26 cellular contexts compared by ENCODE assay signal in genomic region chr7:107090452-107090851, GRCh38. TPM values are rescaled to one million over a fixed set of nuclear protein-coding genes. Genes with fewer than 3 reads are reported as not detected.
DNase-seq lines count a peak whose midpoint lies in the region; ATAC-seq, FAIRE-seq and TF ChIP-seq lines count a peak whose summit lies in the region.
"Had no signal": no experiment of that assay in that cellular context is flagged by ENCODE, and none has a peak within 500 bp of the region (broad histone marks: within the 10 kb centered on the region; RNA-seq: fewer than 3 reads in every experiment).

No MANE protein-coding gene starts in this region.

- H3F3A ChIP-seq in neural cell (ENCODE audit: insufficient read depth, low read length, poor library complexity, severe bottlenecking), result no peaks in the 10 kb centered on the region

- H2AK5ac ChIP-seq in mesenchymal stem cell (ENCODE audit: low read length, severe bottlenecking), result no peak overlapping the region

- H3K18ac ChIP-seq in mesenchymal stem cell (ENCODE audit: low read depth in 1 of 2, low read length in 2 of 2), result no peak overlapping the region

- H2BK120ac ChIP-seq in mesenchymal stem cell (ENCODE audit: low read depth, low read length), result no peak overlapping the region

- in situ Hi-C loops in K562 (cut with MboI), result no loop called here

- H3K27me3 ChIP-seq in K562 (ENCODE audit: control insufficient read depth in 2 of 2, insufficient read depth in 2 of 2, low read length in 2 of 2), result no peaks in the 10 kb centered on the region
- no peaks in the 10 kb centered on the region for H3K27me3 ChIP-seq in neural cell (ENCODE audit: insufficient read depth, low read depth, low read length)
- peaks cover 0 to 5% of the 10 kb centered on the region in 2 experiments for H3K27me3 ChIP-seq in mesenchymal stem cell (ENCODE audit: control insufficient read depth in 1 of 2, insufficient read depth in 1 of 2, low read length in 2 of 2)
- H3K27me3 ChIP-seq in upper lobe of right lung, result no peaks in the 10 kb centered on the region
- H3K27me3 ChIP-seq: heart right ventricle, sigmoid colon, tibial nerve had no signal

- no peak overlapping the region for H3K4me3 ChIP-seq in K562
- H3K4me3 ChIP-seq in neural cell (ENCODE audit: low read length), result peak overlapping the region; percentile 29
- H3K4me3 ChIP-seq in mesenchymal stem cell (ENCODE audit: insufficient read depth in 1 of 2, low read depth in 1 of 2, low read length in 2 of 2), result no peak overlapping the region
- no peak overlapping the region for H3K4me3 ChIP-seq in upper lobe of right lung
- H3K4me3 ChIP-seq: heart right ventricle, pancreas, sigmoid colon, tibial nerve had no signal

- H3K27ac ChIP-seq in K562 (ENCODE audit: extremely low read depth, low read depth, low read length) (no peak overlapping the region), neural cell (ENCODE audit: low read length) (no peak overlapping the region), mesenchymal stem cell (ENCODE audit: low read length, poor library complexity, severe bottlenecking) (no peak overlapping the region), upper lobe of right lung (no peak overlapping the region)
- H3K27ac ChIP-seq: 22Rv1, heart right ventricle, pancreas, sigmoid colon, tibial nerve had no signal

- no peak for TF ChIP-seq EP300 in K562 (IDR thresholded peaks at IDR 0.05; ENCODE audit: low read length)
- TF ChIP-seq EP300 in neural cell (conservative IDR thresholded peaks at IDR 0.05; ENCODE audit: poor library complexity, severe bottlenecking), result no peak

- H3K23ac ChIP-seq in mesenchymal stem cell (ENCODE audit: low read length in 2 of 2), result no peak overlapping the region

- H3K4ac ChIP-seq in mesenchymal stem cell (ENCODE audit: low read depth in 1 of 2, low read length in 2 of 2), result no peak overlapping the region

- H3K9me1 ChIP-seq in K562 (ENCODE audit: control insufficient read depth, insufficient read depth, low read length), result no peaks in the 10 kb centered on the region

- DNase-seq in DMS 273 (lab: John Stamatoyannopoulos, UW; ENCODE audit: unreplicated experiment), result peak; percentile 15
- no peak for DNase-seq in DMS 273 treated with DMSO at 0.1 percent for 48 hours (lab: John Stamatoyannopoulos, UW)
- peak; percentile 84 for DNase-seq in NCI-H146 treated with DMSO at 0.1 percent for 48 hours (lab: John Stamatoyannopoulos, UW; ENCODE audit: unreplicated experiment)
- DNase-seq in K562 (ENCODE audit: extremely low read depth in 1 of 4, low spot score in 3 of 4), result peak in 1 of 4 experiments; percentile 49
- no peak for DNase-seq in mesenchymal stem cell
- DNase-seq in upper lobe of right lung, result no peak
- DNase-seq: activated CD4-positive, CD25-positive, alpha-beta regulatory T cell; activated CD8-positive, alpha-beta T cell treated with anti-CD3 and anti-CD28 coated beads, Interleukin-2, amount 10 ng/mL, durations not matched to agents 7 days and 5 days; activated T-cell treated with anti-CD3 and anti-CD28 coated beads, Interleukin-2, amount 50 U/mL, for 72 hours; GF-D8; H9; heart right ventricle; mammary epithelial cell; naive thymus-derived CD4-positive, alpha-beta T cell; NCI-H187; NCI-H524; pancreas; SIG-M5; sigmoid colon; stimulated activated naive CD4-positive, alpha-beta T cell had no signal

- intact Hi-C loops in K562 (cut with micrococcal nuclease) (no loop called here), upper lobe of right lung (cut with DNase I) (no loop called here)

- no peaks in the 10 kb centered on the region; the same call in 1 of the 3 replicates for H3K36me3 ChIP-seq in K562 (ENCODE audit: control insufficient read depth, insufficient read depth, low read length)
- no peaks in the 10 kb centered on the region for H3K36me3 ChIP-seq in neural cell (ENCODE audit: insufficient read depth, low read length)
- no peaks in the 10 kb centered on the region for H3K36me3 ChIP-seq in mesenchymal stem cell (ENCODE audit: control insufficient read depth in 1 of 2, insufficient read depth in 2 of 2, low read depth in 1 of 2, low read length in 2 of 2)
- H3K36me3 ChIP-seq in upper lobe of right lung, result no peaks in the 10 kb centered on the region
- H3K36me3 ChIP-seq: heart right ventricle, pancreas, sigmoid colon, tibial nerve had no signal

- no peak overlapping the region for H2BK15ac ChIP-seq in mesenchymal stem cell (ENCODE audit: low read depth, poor library complexity, severe bottlenecking)

- H4K20me1 ChIP-seq in K562 (replicated peaks; ENCODE audit: control insufficient read depth, insufficient read depth, low read length) (peaks cover 27% of the 10 kb centered on the region), neural cell (ENCODE audit: insufficient read depth) (peaks cover 7% of the 10 kb centered on the region)

- H2BK5ac ChIP-seq in mesenchymal stem cell (ENCODE audit: low read depth, low read length, poor library complexity, severe bottlenecking), result no peak overlapping the region

- POLR2A ChIA-PET in K562 (lab: Yijun Ruan, JAX), result interaction anchor here (0.6 to 2.1 kb wide), 11 partner anchors 8 to 303 kb away, joined by 3 to 9 read pairs (median 4); no protein-coding TSS in a partner anchor

- no peak for TF ChIP-seq POLR2A in K562 (conservative IDR thresholded peaks at IDR 0.05)

- H3K4me2 ChIP-seq in K562 (ENCODE audit: insufficient read depth, low read length) (peak overlapping the region; percentile 33), neural cell (ENCODE audit: low read length) (no peak overlapping the region), mesenchymal stem cell (ENCODE audit: low read length, poor library complexity, severe bottlenecking) (no peak overlapping the region)

- H3K4me1 ChIP-seq in K562 (replicated peaks in 1 of 2; ENCODE audit: control insufficient read depth in 2 of 2, insufficient read depth in 2 of 2, low read length in 2 of 2), result peaks cover 21 to 38% of the 10 kb centered on the region in 2 experiments
- no peaks in the 10 kb centered on the region for H3K4me1 ChIP-seq in mesenchymal stem cell (ENCODE audit: control insufficient read depth, insufficient read depth, low read depth, low read length)
- no peaks in the 10 kb centered on the region for H3K4me1 ChIP-seq in upper lobe of right lung
- H3K4me1 ChIP-seq: pancreas, sigmoid colon had no signal

- H3K79me2 ChIP-seq in K562 (ENCODE audit: control insufficient read depth, insufficient read depth, low read length), result peaks cover 90% of the 10 kb centered on the region
- peaks cover 9% of the 10 kb centered on the region for H3K79me2 ChIP-seq in neural cell (replicated peaks; ENCODE audit: insufficient read depth, low read length)

- TF ChIP-seq CTCF in K562 (IDR thresholded peaks at IDR 0.05 in 2 of 3, conservative IDR thresholded peaks at IDR 0.05 in 1 of 3; ENCODE audit: insufficient read depth in 2 of 3, low read depth in 1 of 3, low read length in 3 of 3), result no peak
- no peak for TF ChIP-seq CTCF in neural cell (IDR thresholded peaks at IDR 0.05; ENCODE audit: poor library complexity, severe bottlenecking)
- TF ChIP-seq CTCF in upper lobe of right lung (IDR thresholded peaks at IDR 0.05), result no peak

- H4K91ac ChIP-seq in mesenchymal stem cell (ENCODE audit: low read length), result no peak overlapping the region

- no peak overlapping the region for H3K14ac ChIP-seq in mesenchymal stem cell (ENCODE audit: low read length in 2 of 2)

- no peaks in the 10 kb centered on the region for H3K79me1 ChIP-seq in mesenchymal stem cell (replicated peaks; ENCODE audit: low read length, poor library complexity, severe bottlenecking)

- CTCF ChIA-PET in K562 (lab: Yijun Ruan, JAX; ENCODE audit: low intra/inter-chr PET ratio), result no interaction called here

- 4% methylated on average over 2 of the region's 2 CpGs for WGBS in K562 (ENCODE audit: insufficient coverage, low coverage, missing lambda C conversion rate)
- 48% methylated on average over 1 of the region's 2 CpGs for whole genome bisulfite sequencing in mesenchymal stem cell

- H3K9me3 ChIP-seq in K562 (replicated peaks; ENCODE audit: control insufficient read depth, insufficient read depth, low read depth, low read length) (no peaks in the 10 kb centered on the region), neural cell (ENCODE audit: low read length) (no peaks in the 10 kb centered on the region), mesenchymal stem cell (ENCODE audit: control insufficient read depth, low read length) (no peaks in the 10 kb centered on the region), upper lobe of right lung (no peaks in the 10 kb centered on the region)
- H3K9me3 ChIP-seq: heart right ventricle, pancreas, sigmoid colon, tibial nerve had no signal

- no peaks in the 10 kb centered on the region for H3K9me2 ChIP-seq in neural cell (ENCODE audit: insufficient read depth, low read length)

- H2BK12ac ChIP-seq in mesenchymal stem cell (ENCODE audit: low read length in 2 of 2), result no peak overlapping the region

- H3K9ac ChIP-seq in K562 (ENCODE audit: insufficient read depth in 1 of 2, low read depth in 2 of 2, low read length in 2 of 2) (peak overlapping the region in 1 of 2 experiments; percentile 58; a peak in 2 of 4 replicates), neural cell (ENCODE audit: low read length) (no peak overlapping the region), mesenchymal stem cell (ENCODE audit: low read length) (no peak overlapping the region)

- no peak overlapping the region for H4K8ac ChIP-seq in mesenchymal stem cell (ENCODE audit: low read length)

- ATAC-seq in K562 (peak; percentile 70), GM19463 (IDR thresholded peaks at IDR 0.05; ENCODE audit: unreplicated experiment) (no peak), upper lobe of right lung (no peak)
- ATAC-seq: activated CD8-positive, alpha-beta T cell treated with anti-CD3 and anti-CD28 coated beads, Interleukin-2, amount 10 ng/mL, durations not matched to agents 7 days and 5 days; activated T-cell treated with anti-CD3 and anti-CD28 coated beads, Interleukin-2, amount 50 U/mL, for 72 hours; naive thymus-derived CD4-positive, alpha-beta T cell had no signal

- TF ChIP-seq RAD21 in K562 (CRISPR knock-in tag; conservative IDR thresholded peaks at IDR 0.05 in 1 of 2, IDR thresholded peaks at IDR 0.05 in 1 of 2), result no peak
- TF ChIP-seq RAD21 in neural cell (conservative IDR thresholded peaks at IDR 0.05), result no peak

- no TSS peak for BruUV-seq in K562 (replicated peaks; lab: Mats Ljungman, UMichigan)

- H2AFZ ChIP-seq in K562 (ENCODE audit: low read depth, low read length) (no peak overlapping the region), neural cell (ENCODE audit: low read depth, low read length) (no peak overlapping the region), mesenchymal stem cell (ENCODE audit: low read depth, low read length) (no peak overlapping the region)

- FAIRE-seq in K562 (lab: Jason Lieb, UNC), result no peak
- FAIRE-seq: islet of Langerhans, pancreas had no signal

RNA-seq across cellular contexts. Expression of gene PRKAR2B, which starts 45.9 kb away (rescaled TPM):
- total RNA-seq in K562 (2011; cell fraction: chromatin; rRNA removed; ENCODE audit: low replicate concordance), result 16.3 and 57.4 TPM in 2 replicates
- total RNA-seq in K562 (2011; cell fraction: nucleolus; rRNA removed), result 14.3 and 18.3 TPM in 2 replicates
- 31.1 and 47.5 TPM in 2 replicates for total RNA-seq in K562 (2011; cell fraction: nucleoplasm; rRNA removed)
- 107 and 108 TPM in 2 replicates for total RNA-seq in K562 (2014; rRNA removed)
- total RNA-seq in K562 (2014; rRNA removed; fragmentation: Illumina TruSeq; extraction: Trizol), result 156 and 172 TPM in 2 replicates
- total RNA-seq in K562 (2015; rRNA removed; fragmentation: Illumina TruSeq; extraction: Trizol), result 131 and 138 TPM in 2 replicates
- 115 and 129 TPM in 2 replicates for total RNA-seq in K562 (2021)
- polyA plus RNA-seq in K562 (2011; rRNA removed), result 122 and 173 TPM in 2 replicates
- 29.4 and 57.2 TPM in 2 replicates for polyA plus RNA-seq in K562 (2011; cell fraction: cytosol; rRNA removed)
- 17.3 and 27.3 TPM in 2 replicates for polyA plus RNA-seq in K562 (2011; cell fraction: nucleus; rRNA removed)
- 79.6 and 100 TPM in 2 replicates for polyA plus RNA-seq in K562 (2012)
- polyA plus RNA-seq in K562 (2014; fragmentation: Illumina TruSeq; extraction: Trizol), result 117 and 140 TPM in 2 replicates
- 10 to 100 TPM; 59.0 to 65.4 TPM for polyA plus RNA-seq in K562 (2014; fragmentation: Nextera tagmentation; extraction: Ambion mirVana)
- 77.1 and 86.2 TPM in 2 replicates for polyA plus RNA-seq in K562 (2014; rRNA removed)
- polyA minus RNA-seq in K562 (2011; rRNA and poly(A)+ RNA removed), result 205 and 212 TPM in 2 replicates
- polyA minus RNA-seq in K562 (2011; cell fraction: cytosol; rRNA and poly(A)+ RNA removed), result 96.1 and 101 TPM in 2 replicates
- 19.3 and 36.1 TPM in 2 replicates for polyA minus RNA-seq in K562 (2011; cell fraction: nucleus; rRNA and poly(A)+ RNA removed)
- 249 and 297 TPM in 2 replicates for polyA plus RNA-seq in neural cell
- polyA minus RNA-seq in neural cell, result 303 and 312 TPM in 2 replicates
- polyA plus RNA-seq in mesenchymal stem cell (2013, experiment 1 of 2), result 37.8 TPM
- polyA plus RNA-seq in mesenchymal stem cell (2013, experiment 2 of 2), result 39.8 TPM
- total RNA-seq in upper lobe of right lung, result 7.9 TPM
- total RNA-seq: MCF 10A had no signal
- polyA plus RNA-seq: mammary epithelial cell had no signal

Comparison
In these comparisons a context has a peak if more than half of its experiments do, and no peak if none do; other contexts are left out.
1. DNase-seq: peak in DMS 273 (single experiment) and NCI-H146 treated with DMSO at 0.1 percent for 48 hours (single experiment); none in DMS 273 treated with DMSO at 0.1 percent for 48 hours (single experiment), mesenchymal stem cell (single experiment) and upper lobe of right lung (single experiment).